ENCODE assay signal across 25 cellular contexts in genomic region chr18:70046796-70047195, GRCh38.
DNase-seq lines count a peak whose midpoint lies in the region; ATAC-seq, FAIRE-seq and TF ChIP-seq lines count a peak whose summit lies in the region.
"Had no signal": no experiment of that assay in that cellular context is flagged by ENCODE, and none has a peak within 500 bp of the region (broad histone marks: within the 10 kb centered on the region; RNA-seq: fewer than 3 reads in every experiment).

No MANE protein-coding gene starts in this region.

- peaks cover 17% of the 10 kb centered on the region for H3K36me3 ChIP-seq in left ventricle myocardium inferior
- peaks cover 3% of the 10 kb centered on the region for H3K36me3 ChIP-seq in bronchial epithelial cell (ENCODE audit: control insufficient read depth, insufficient read depth, low read length)
- peaks cover 0 to 13% of the 10 kb centered on the region in 2 experiments for H3K36me3 ChIP-seq in keratinocyte (ENCODE audit: control insufficient read depth in 2 of 2, extremely low read depth in 1 of 2, insufficient read depth in 2 of 2, low read length in 2 of 2)
- H3K36me3 ChIP-seq: colonic mucosa, transverse colon had no signal

- ATAC-seq in left cardiac atrium = no peak
- no peak for ATAC-seq in GM18517 (IDR thresholded peaks at IDR 0.05; ENCODE audit: unreplicated experiment)
- ATAC-seq: activated naive CD8-positive, alpha-beta T cell treated with anti-CD3 and anti-CD28 coated beads, Interleukin-2, amount 50 U/mL, for 24 hours; naive thymus-derived CD4-positive, alpha-beta T cell had no signal

- peak overlapping the region; percentile 72 for H3K9ac ChIP-seq in keratinocyte (ENCODE audit: control insufficient read depth, extremely low read depth, insufficient read depth, low read length)

- dilution Hi-C loops in keratinocyte (cut with MboI; ENCODE audit: extremely low pct_ligation_motif_present, low sequenced_read_pairs) = no loop called here

- intact Hi-C loops in left ventricle myocardium inferior (cut with micrococcal nuclease) (no loop called here), left cardiac atrium (cut with DNase I) (no loop called here)

- TF ChIP-seq CTCF in left ventricle myocardium inferior (IDR thresholded peaks at IDR 0.05; ENCODE audit: borderline replicate concordance) = no peak
- TF ChIP-seq CTCF in bronchial epithelial cell (IDR thresholded peaks at IDR 0.05; ENCODE audit: insufficient read depth, low read length, severe bottlenecking) = no peak
- no peak for TF ChIP-seq CTCF in keratinocyte (optimal IDR thresholded peaks at IDR 0.05 in 1 of 3, IDR thresholded peaks at IDR 0.05 in 1 of 3, conservative IDR thresholded peaks at IDR 0.05 in 1 of 3; ENCODE audit: extremely low read depth in 1 of 3, insufficient read depth in 2 of 3, low read length in 3 of 3)

- H3K27me3 ChIP-seq in left ventricle myocardium inferior (ENCODE audit: low read depth) (no peaks in the 10 kb centered on the region), bronchial epithelial cell (ENCODE audit: control insufficient read depth, insufficient read depth, low read length) (no peaks in the 10 kb centered on the region), keratinocyte (ENCODE audit: control insufficient read depth, extremely low read depth, insufficient read depth, low read length) (no peaks in the 10 kb centered on the region)
- H3K27me3 ChIP-seq: colonic mucosa, stomach, transverse colon had no signal

- FAIRE-seq in bronchial epithelial cell (lab: Jason Lieb, UNC) = no peak
- peak; percentile 75 for FAIRE-seq in keratinocyte (lab: Jason Lieb, UNC)
- FAIRE-seq: GM18507 had no signal

- H3K4me3 ChIP-seq in left ventricle myocardium inferior (peak overlapping the region; percentile 53), bronchial epithelial cell (ENCODE audit: low read depth, low read length) (peak overlapping the region; percentile 3), keratinocyte (ENCODE audit: control insufficient read depth in 2 of 3, extremely low read depth in 1 of 3, insufficient read depth in 2 of 3, low read depth in 1 of 3, low read length in 3 of 3) (peak overlapping the region; percentile 47 to 86 (median 82))
- H3K4me3 ChIP-seq: colonic mucosa, stomach, transverse colon had no signal

- H3K79me2 ChIP-seq in keratinocyte (ENCODE audit: control insufficient read depth, insufficient read depth, low read length) = peaks cover 51% of the 10 kb centered on the region

- peak overlapping the region; percentile 42 for H3K27ac ChIP-seq in left ventricle myocardium inferior (replicated peaks)
- peak overlapping the region; percentile 91 for H3K27ac ChIP-seq in keratinocyte (ENCODE audit: control insufficient read depth, insufficient read depth, low read length)
- H3K27ac ChIP-seq: colonic mucosa, stomach, transverse colon had no signal

- no peak for DNase-seq in left ventricle myocardium inferior
- no peak for DNase-seq in left cardiac atrium
- peak; percentile 15 for DNase-seq in bronchial epithelial cell (ENCODE audit: low read depth)
- DNase-seq in keratinocyte (ENCODE audit: low read depth, low spot score) = no peak
- no peak for DNase-seq in NCI-H226
- no peak for DNase-seq in kidney glomerular epithelial cell (lab: John Stamatoyannopoulos, UW)
- DNase-seq in GF-D8 (lab: John Stamatoyannopoulos, UW) = no peak
- DNase-seq: activated CD4-positive, alpha-beta memory T cell treated with anti-CD3 and anti-CD28 coated beads, Interleukin-2, amount 10 ng/mL, durations not matched to agents 7 days and 5 days; activated CD4-positive, CD25-positive, alpha-beta regulatory T cell; activated gamma-delta T cell; activated naive CD8-positive, alpha-beta T cell treated with anti-CD3 and anti-CD28 coated beads, Interleukin-2, amount 50 U/mL, for 24 hours; activated T-cell treated with anti-CD3 and anti-CD28 coated beads for 4 hours; colonic mucosa; hippocampal formation; islet precursor cell; KBM-7; naive thymus-derived CD4-positive, alpha-beta T cell; NCI-H1694 treated with DMSO at 0.1 percent for 48 hours; NCI-H526 treated with DMSO at 0.1 percent for 48 hours; retina; RPMI8226; stomach; transverse colon had no signal

- no peaks in the 10 kb centered on the region for H4K20me1 ChIP-seq in keratinocyte (ENCODE audit: control insufficient read depth, extremely low read depth, insufficient read depth, low read length)

- H3K9me1 ChIP-seq in keratinocyte (ENCODE audit: control insufficient read depth, extremely low read depth, insufficient read depth, low read length) = no peaks in the 10 kb centered on the region

- H3K9me3 ChIP-seq in left ventricle myocardium inferior (replicated peaks) = no peaks in the 10 kb centered on the region
- no peaks in the 10 kb centered on the region for H3K9me3 ChIP-seq in keratinocyte (ENCODE audit: control insufficient read depth, low read depth, low read length)
- H3K9me3 ChIP-seq: colonic mucosa, stomach, transverse colon had no signal

- peaks cover 32% of the 10 kb centered on the region for H3K4me1 ChIP-seq in left ventricle myocardium inferior
- H3K4me1 ChIP-seq in keratinocyte (ENCODE audit: control insufficient read depth, extremely low read depth, insufficient read depth, low read length) = peaks cover 36% of the 10 kb centered on the region
- H3K4me1 ChIP-seq: colonic mucosa, stomach, transverse colon had no signal

- H2AFZ ChIP-seq in keratinocyte (ENCODE audit: control insufficient read depth, low read length) = no peak overlapping the region

- peak overlapping the region; percentile 97 for H3K4me2 ChIP-seq in keratinocyte (ENCODE audit: control insufficient read depth, extremely low read depth, insufficient read depth, low read depth, low read length)

Comparison
In these comparisons a context has a peak if more than half of its experiments do, and no peak if none do; other contexts are left out.
1. H3K4me3 ChIP-seq: peak in every context shown above with its lines; median percentile 82 in keratinocyte; 53 in left ventricle myocardium inferior; 3 in bronchial epithelial cell.